Comparison of ENCODE assay signal across 8 cellular contexts in the genomic region with DNA sequence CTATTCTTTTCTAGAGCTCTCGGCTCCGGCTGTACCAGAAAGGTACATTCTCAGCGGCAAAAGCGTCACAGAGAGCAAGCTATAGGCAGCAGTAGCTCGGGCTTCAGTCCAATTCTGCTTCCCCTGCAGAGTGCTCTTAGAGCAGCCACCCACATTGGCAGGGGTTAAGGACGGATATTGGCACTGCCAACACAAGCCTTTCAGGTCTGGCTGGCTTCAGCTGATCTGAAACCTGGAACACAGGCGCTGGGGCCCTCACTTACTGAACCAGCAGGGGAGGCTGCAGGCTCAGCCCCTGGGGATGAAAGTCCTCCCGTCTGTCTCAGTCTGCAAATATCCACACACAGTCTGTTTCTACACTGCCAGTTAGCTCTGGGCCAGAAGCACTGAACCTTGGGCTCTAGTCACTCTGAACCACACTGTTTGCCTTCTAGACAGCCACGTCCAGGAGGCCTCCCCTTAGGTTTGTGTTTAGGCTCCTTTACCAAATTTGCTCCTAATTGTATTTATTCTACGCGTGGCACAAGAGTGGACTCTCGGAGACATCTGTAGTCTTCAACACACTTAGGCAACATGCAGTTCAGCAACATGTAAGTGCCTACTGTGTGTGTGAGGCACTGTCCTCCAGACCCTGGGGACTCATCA. TPM values are rescaled to one million over a fixed set of nuclear protein-coding genes. Genes with fewer than 3 reads are reported as not detected.
DNase-seq lines count a peak whose midpoint lies in the region; ATAC-seq and TF ChIP-seq lines count a peak whose summit lies in the region.

No MANE protein-coding gene starts in this region.

- H3K4me1 ChIP-seq in Karpas-422 (ENCODE audit: low read length) = peaks cover 17% of the 10 kb centered on the region
- peaks cover 0 to 12% (median 2%) of the 10 kb centered on the region in 4 donors for H3K4me1 ChIP-seq in right lobe of liver

- DNase-seq in AG09309 (ENCODE audit: low read depth) (no peak), Karpas-422 (peak; percentile 73), cerebellar cortex (ENCODE audit: low spot score) (peak; percentile 82), right lobe of liver (peak; percentile 84 to 92 (median 90)), NCI-H2227 (lab: John Stamatoyannopoulos, UW; ENCODE audit: unreplicated experiment) (no peak), Calu3 (no peak), RPMI8226 (no peak)

- H3K27me3 Mint-ChIP-seq in Calu3 (ENCODE audit: unreplicated experiment) = no peaks in the 10 kb centered on the region

- H3K4me1 Mint-ChIP-seq in Calu3 (ENCODE audit: low read depth, unreplicated experiment) = no peaks in the 10 kb centered on the region

- no peaks in the 10 kb centered on the region for H3K36me3 ChIP-seq in Karpas-422 (ENCODE audit: insufficient read depth, low read length)
- no peaks in the 10 kb centered on the region for H3K36me3 ChIP-seq in right lobe of liver

- H3K79me2 ChIP-seq in Karpas-422 (ENCODE audit: low read length) = no peaks in the 10 kb centered on the region

- no peak for TF ChIP-seq POLR2A in right lobe of liver (IDR thresholded peaks at IDR 0.05)

- peaks cover 14% of the 10 kb centered on the region for H3K36me3 Mint-ChIP-seq in Calu3 (ENCODE audit: insufficient read depth, unreplicated experiment)

- H3K27ac ChIP-seq in Karpas-422 (ENCODE audit: low read length) = no peak overlapping the region
- H3K27ac ChIP-seq in right lobe of liver = peak overlapping the region in 2 of 3 donors; percentile 3 to 49

- no peak overlapping the region for H3K27ac Mint-ChIP-seq in Calu3 (ENCODE audit: unreplicated experiment)

- H3K9me3 Mint-ChIP-seq in Calu3 (ENCODE audit: low read depth, unreplicated experiment) = no peaks in the 10 kb centered on the region

- H3K4me3 ChIP-seq in AG09309 (ENCODE audit: control insufficient read depth, low read depth, low read length) = no peak overlapping the region
- H3K4me3 ChIP-seq in Karpas-422 (ENCODE audit: low read length) = no peak overlapping the region
- no peak overlapping the region for H3K4me3 ChIP-seq in right lobe of liver

- no peak overlapping the region for H2AFZ ChIP-seq in Karpas-422 (ENCODE audit: low read length)

- WGBS in right lobe of liver (ENCODE audit: insufficient coverage, low coverage, low lambda C conversion rate, missing lambda C conversion rate) = 36% methylated on average over 4 of the region's 12 CpGs

- no peak overlapping the region for H3K4me2 ChIP-seq in Karpas-422 (ENCODE audit: low read depth, low read length, poor library complexity, severe bottlenecking)

- no peak overlapping the region for H3K4me3 Mint-ChIP-seq in Calu3 (ENCODE audit: low read depth, unreplicated experiment)

- CTCF ChIA-PET in Calu3 (lab: Charles Lee) = no interaction called here

- intact Hi-C loops in right lobe of liver (cut with DNase I) = no loop called here
- intact Hi-C loops in Calu3 (cut with micrococcal nuclease; ENCODE audit: unreplicated experiment) = no loop called here

- H3K9me2 ChIP-seq in Karpas-422 (replicated peaks; ENCODE audit: insufficient read depth, low read length) = no peaks in the 10 kb centered on the region

- peak; percentile 97 to 99 (median 99) for ATAC-seq in right lobe of liver
- no peak for ATAC-seq in HG02763 (IDR thresholded peaks at IDR 0.05; ENCODE audit: unreplicated experiment)

- no peak overlapping the region for H3K9ac ChIP-seq in Karpas-422 (ENCODE audit: low read length)

- BruUV-seq in Calu3 (replicated peaks; lab: Mats Ljungman, UMichigan) = no TSS peak

- H3K27me3 ChIP-seq in Karpas-422 (ENCODE audit: low read length) (no peaks in the 10 kb centered on the region), right lobe of liver (no peaks in the 10 kb centered on the region)

- TF ChIP-seq CTCF in AG09309 (IDR thresholded peaks at IDR 0.05; ENCODE audit: control insufficient read depth, insufficient read depth, low read depth, low read length, missing control alignments) (peak; percentile 72), right lobe of liver (IDR thresholded peaks at IDR 0.05) (peak; percentile 82 to 92 (median 87)), Calu3 (IDR thresholded peaks at IDR 0.05; ENCODE audit: unreplicated experiment) (no peak)

- H4K20me1 ChIP-seq in Karpas-422 (ENCODE audit: insufficient read depth, low read depth, low read length) = no peaks in the 10 kb centered on the region

- H3K9me3 ChIP-seq in Karpas-422 (ENCODE audit: low read length) = no peaks in the 10 kb centered on the region
- H3K9me3 ChIP-seq in right lobe of liver = no peaks in the 10 kb centered on the region

RNA-seq across cellular contexts. Expression of a gene that starts 40.1 kb away (rescaled TPM):
- 3.2 and 13.9 TPM in 2 replicates for total RNA-seq in Karpas-422 (2014; rRNA removed; shearing (Covaris generic); ENCODE audit: low replicate concordance)
- 10 to 100 TPM in 2 of 6 experiments, 1 to 10 TPM in 4; 4.7 to 14.8 (median 6.1) TPM for total RNA-seq in right lobe of liver
- 0.61 and 1.2 TPM in 2 replicates for total RNA-seq in Calu3 (2022)

RNA-seq across cellular contexts. Expression of a gene that starts 53.2 kb away (rescaled TPM):
- 49.1 and 50.2 TPM in 2 replicates for total RNA-seq in Karpas-422 (2014; rRNA removed; shearing (Covaris generic); ENCODE audit: low replicate concordance)
- total RNA-seq in right lobe of liver (10 to 100 TPM; 10.3 to 36.2 (median 14.8) TPM), Calu3 (2022) (21.0 and 22.1 TPM in 2 replicates)

Comparison
In these comparisons a context has a peak if more than half of its experiments do, and no peak if none do; other contexts are left out.
1. DNase-seq: peak in Karpas-422 (single experiment), cerebellar cortex (single experiment) and right lobe of liver (3 of 3); none in AG09309 (single experiment), NCI-H2227 (single experiment), Calu3 (single experiment) and RPMI8226 (single experiment).